ENCODE assay signal across 20 cellular contexts in genomic region chr2:31378389-31378788, GRCh38. TPM values are rescaled to one million over a fixed set of nuclear protein-coding genes. Genes with fewer than 3 reads are reported as not detected.
DNase-seq lines count a peak whose midpoint lies in the region; ATAC-seq and TF ChIP-seq lines count a peak whose summit lies in the region.
"Had no signal": no experiment of that assay in that cellular context is flagged by ENCODE, and none has a peak within 500 bp of the region (broad histone marks: within the 10 kb centered on the region; RNA-seq: fewer than 3 reads in every experiment).

No MANE protein-coding gene starts in this region.

- ATAC-seq in heart right ventricle (peak in 7 of 8 donors; percentile 20 to 91 (median 72)), left cardiac atrium (no peak)
- ATAC-seq: Panc1 had no signal

- TF ChIP-seq CTCF in heart right ventricle (IDR thresholded peaks at IDR 0.05) = no peak
- TF ChIP-seq CTCF in left ventricle myocardium inferior (IDR thresholded peaks at IDR 0.05; ENCODE audit: borderline replicate concordance) = no peak
- no peak for TF ChIP-seq CTCF in liver (IDR thresholded peaks at IDR 0.05; ENCODE audit: low read depth, low read length, missing input control)

- H3K27me3 ChIP-seq in heart right ventricle (peaks cover 0 to 6% (median 0%) of the 10 kb centered on the region in 7 donors), left ventricle myocardium inferior (ENCODE audit: low read depth) (no peaks in the 10 kb centered on the region), liver (ENCODE audit: control insufficient read depth in 4 of 4, insufficient read depth in 4 of 4, low read length in 3 of 4) (no peaks in the 10 kb centered on the region)
- H3K27me3 ChIP-seq: MG63 had no signal

- H3K36me3 ChIP-seq in heart right ventricle = no peaks in the 10 kb centered on the region
- no peaks in the 10 kb centered on the region for H3K36me3 ChIP-seq in left ventricle myocardium inferior
- peaks cover 2 to 52% (median 43%) of the 10 kb centered on the region in 4 donors for H3K36me3 ChIP-seq in liver (ENCODE audit: control insufficient read depth in 4 of 4, insufficient read depth in 3 of 4, low read depth in 1 of 4, low read length in 3 of 4)
- H3K36me3 ChIP-seq: BE2C, MG63 had no signal

- H3K4me1 ChIP-seq in heart right ventricle (peaks cover 0 to 6% (median 0%) of the 10 kb centered on the region in 9 donors), left ventricle myocardium inferior (no peaks in the 10 kb centered on the region), liver (ENCODE audit: control insufficient read depth in 4 of 4, insufficient read depth in 4 of 4, low read length in 3 of 4) (peaks cover 3 to 28% (median 11%) of the 10 kb centered on the region in 4 donors)
- H3K4me1 ChIP-seq: BE2C had no signal

- 51 to 63% methylated on average over 3 of the region's 3 CpGs for WGBS in heart right ventricle, 2 donors
- WGBS in liver = 35% methylated on average over 3 of the region's 3 CpGs

- H3K4me3 ChIP-seq in heart right ventricle = no peak overlapping the region
- H3K4me3 ChIP-seq in left ventricle myocardium inferior = no peak overlapping the region
- no peak overlapping the region for H3K4me3 ChIP-seq in liver (ENCODE audit: low read depth in 1 of 3, low read length in 3 of 3)
- H3K4me3 ChIP-seq: MG63 had no signal

- H3K27ac ChIP-seq in heart right ventricle (no peak overlapping the region), left ventricle myocardium inferior (replicated peaks) (no peak overlapping the region), liver (ENCODE audit: low read depth in 1 of 2, low read length in 2 of 2) (peak overlapping the region; percentile 28 to 47)

- intact Hi-C loops in heart right ventricle (cut with DNase I) (no loop called here), left cardiac atrium (cut with DNase I) (no loop called here), left ventricle myocardium inferior (cut with micrococcal nuclease) (no loop called here)

- TF ChIP-seq RAD21 in liver (IDR thresholded peaks at IDR 0.05) = peak in 1 of 2 donors; percentile 42

- no peaks in the 10 kb centered on the region for H3K9me3 ChIP-seq in heart right ventricle
- no peaks in the 10 kb centered on the region for H3K9me3 ChIP-seq in left ventricle myocardium inferior (replicated peaks)
- H3K9me3 ChIP-seq in liver (ENCODE audit: control insufficient read depth in 4 of 4, low read length in 3 of 4) = no peaks in the 10 kb centered on the region
- H3K9me3 ChIP-seq: BE2C, MG63 had no signal

- H3K9ac ChIP-seq in liver (ENCODE audit: low read depth in 1 of 2, low read length in 2 of 2) = no peak overlapping the region

- DNase-seq in heart right ventricle (peak in 1 of 2 donors; percentile 23), left cardiac atrium (no peak), left ventricle myocardium inferior (peak; percentile 50), NCI-H2029 (lab: John Stamatoyannopoulos, UW) (no peak), NCI-H1105 (lab: John Stamatoyannopoulos, UW) (no peak), NCI-H526 (lab: John Stamatoyannopoulos, UW) (no peak)
- DNase-seq: BE2C, DMS53, GDM1, Karpas-422, MG63, NCI-H1048, NCI-H1436, NCI-H1930, NCI-H2227 treated with DMSO at 0.1 percent for 48 hours, NCI-H510A, NCI-H748 treated with DMSO at 0.1 percent for 48 hours, SHP77 had no signal

TF ChIP-seq in liver, 16 proteins besides CTCF, POLR2A, EP300 and RAD21:
- TF ChIP-seq HNF4A (conservative IDR thresholded peaks at IDR 0.05) = peak; percentile 96 to 99
- TF ChIP-seq TAF1 (conservative IDR thresholded peaks at IDR 0.05) = no peak
- peak; percentile 30 for TF ChIP-seq FOXA2 (IDR thresholded peaks at IDR 0.05)
- no peak for TF ChIP-seq ATF3 (IDR thresholded peaks at IDR 0.05)
- TF ChIP-seq GABPA (IDR thresholded peaks at IDR 0.05 in 1 of 2, conservative IDR thresholded peaks at IDR 0.05 in 1 of 2) = peak in 1 of 2 donors; percentile 11
- TF ChIP-seq YY1 (IDR thresholded peaks at IDR 0.05) = peak; percentile 83
- TF ChIP-seq RXRA (IDR thresholded peaks at IDR 0.05) = peak; percentile 91 to 93
- peak; percentile 67 for TF ChIP-seq REST (IDR thresholded peaks at IDR 0.05)
- peak; percentile 27 for TF ChIP-seq FOXA1 (IDR thresholded peaks at IDR 0.05)
- TF ChIP-seq SP1 (IDR thresholded peaks at IDR 0.05) = peak; percentile 89
- no peak for TF ChIP-seq EGR1 (IDR thresholded peaks at IDR 0.05; ENCODE audit: low read depth in 2 of 2)
- peak; percentile 26 to 51 for TF ChIP-seq JUND (IDR thresholded peaks at IDR 0.05)
- peak; percentile 88 for TF ChIP-seq MAX (IDR thresholded peaks at IDR 0.05)
- no peak for TF ChIP-seq NR2F2 (IDR thresholded peaks at IDR 0.05)
- peak; percentile 87 for TF ChIP-seq HNF4G (IDR thresholded peaks at IDR 0.05)
- peak; percentile 79 for TF ChIP-seq ZBTB33 (IDR thresholded peaks at IDR 0.05)
TF ChIP-seq in liver: peak in this region for 12.

RNA-seq across cellular contexts. Expression of gene XDH, which starts 36.2 kb away (rescaled TPM):
- total RNA-seq in heart right ventricle (under 1 TPM in 4 of 10 donors, not detected in 6; 0.06 to 0.16 (median 0.10) TPM), left cardiac atrium (under 1 TPM; 0.03 to 0.16 TPM), left ventricle myocardium inferior (0.05 TPM), liver (10 to 100 TPM in 1 of 2 donors, 1 to 10 TPM in 1; 7.3 to 76.6 TPM)
- polyA plus RNA-seq in heart right ventricle (under 1 TPM in 1 of 2 donors, not detected in 1; 0.01 TPM), liver (10 to 100 TPM in 1 of 2 donors, 1 to 10 TPM in 1; 6.8 to 16.8 TPM)

Comparison
In these comparisons a context has a peak if more than half of its experiments do, and no peak if none do; other contexts are left out.
1. ATAC-seq: peak in heart right ventricle (7 of 8); none in left cardiac atrium (0 of 2).
2. H3K27ac ChIP-seq: peak in liver (2 of 2); none in heart right ventricle (0 of 10) and left ventricle myocardium inferior (single experiment).